Comparison of ENCODE assay signal across 2 cellular contexts in the genomic region with DNA sequence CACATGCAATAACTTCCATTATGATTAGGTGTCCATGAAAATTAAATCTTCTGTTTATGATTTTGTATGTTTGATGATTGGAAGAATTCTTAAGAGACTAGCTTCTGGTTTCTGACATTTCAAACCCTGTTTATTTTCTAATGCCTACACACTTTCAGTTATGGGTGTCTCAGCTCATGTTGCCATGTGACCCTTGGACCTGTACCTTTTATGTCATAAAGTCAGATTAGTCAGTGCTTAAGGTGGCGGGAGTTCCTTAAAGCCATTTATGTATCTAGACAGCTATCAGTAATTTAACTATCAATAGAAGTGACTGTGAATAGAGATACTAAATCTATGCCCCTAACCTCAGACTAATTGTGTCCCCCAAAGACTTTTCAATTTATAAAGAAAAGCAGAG.
A peak's percentile ranks its signal among the peaks of the same experiment; 100 is the strongest.
TF ChIP-seq lines count a peak whose summit lies in the region.

No MANE protein-coding gene starts in this region.

TF ChIP-seq in liver, 16 proteins besides CTCF, POLR2A, EP300 and RAD21 (continued from another document):
- TF ChIP-seq REST (IDR thresholded peaks at IDR 0.05) (no peak), ZBTB33 (IDR thresholded peaks at IDR 0.05) (no peak), FOXA2 (IDR thresholded peaks at IDR 0.05) (no peak), HNF4A (conservative IDR thresholded peaks at IDR 0.05) (peak; percentile 78 to 81), GABPA (IDR thresholded peaks at IDR 0.05 in 1 of 2, conservative IDR thresholded peaks at IDR 0.05 in 1 of 2) (no peak), TAF1 (conservative IDR thresholded peaks at IDR 0.05) (no peak), RXRA (IDR thresholded peaks at IDR 0.05) (no peak), HNF4G (IDR thresholded peaks at IDR 0.05) (peak; percentile 16), YY1 (IDR thresholded peaks at IDR 0.05) (no peak)

TF ChIP-seq in HepG2, 621 proteins besides CTCF, POLR2A, EP300 and RAD21 (continued from another document):
- TF ChIP-seq AFF4 (CRISPR knock-in tag; IDR thresholded peaks at IDR 0.05) (no peak), ZNF598 (CRISPR knock-in tag; IDR thresholded peaks at IDR 0.05; ENCODE audit: borderline replicate concordance) (no peak), THAP11 (CRISPR knock-in tag; IDR thresholded peaks at IDR 0.05) (no peak), NFRKB (IDR thresholded peaks at IDR 0.05) (no peak), FOXC1 (CRISPR knock-in tag; IDR thresholded peaks at IDR 0.05; ENCODE audit: borderline replicate concordance) (no peak), ZNF7 (CRISPR knock-in tag; IDR thresholded peaks at IDR 0.05) (no peak), ZBTB1 (CRISPR knock-in tag; IDR thresholded peaks at IDR 0.05; ENCODE audit: borderline replicate concordance) (no peak)
